ENCODE assay signal across 8 cellular contexts in the genomic region with DNA sequence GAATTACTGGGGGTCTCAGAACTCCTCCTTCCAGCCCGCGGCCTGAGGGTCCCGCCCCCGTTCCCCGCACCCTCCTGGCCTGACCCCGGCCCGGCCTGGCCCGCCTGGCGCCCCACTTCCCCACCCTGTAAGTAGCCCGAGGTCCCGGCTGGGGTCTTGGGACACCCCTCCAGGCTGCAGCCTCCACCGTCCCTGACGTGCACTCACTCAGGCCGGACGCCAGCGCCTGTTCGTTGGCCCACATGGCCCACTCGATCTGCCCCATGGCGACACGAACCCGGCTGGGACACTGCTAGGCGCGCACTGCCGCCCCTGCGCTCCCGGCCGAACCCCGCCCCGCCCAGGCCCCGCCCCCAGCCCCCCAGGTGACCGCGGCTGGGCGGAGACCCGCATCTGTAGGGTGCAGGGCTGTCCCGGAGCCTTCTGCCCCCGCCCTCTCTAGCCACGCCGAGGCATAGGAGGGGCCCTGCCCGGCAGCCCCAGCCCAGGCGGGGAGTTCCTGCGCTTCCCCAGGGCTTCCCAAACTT. TPM values are rescaled to one million over a fixed set of nuclear protein-coding genes. Genes with fewer than 3 reads are reported as not detected.
A peak's percentile ranks its signal among the peaks of the same experiment; 100 is the strongest.
DNase-seq lines count a peak whose midpoint lies in the region; ATAC-seq and TF ChIP-seq lines count a peak whose summit lies in the region.

A gene (minus strand): TSS at position 305 of the 527 bp plus-strand sequence. CDS start 40 bp downstream, at position 265.

- H3K79me2 ChIP-seq in OCI-LY7 (ENCODE audit: insufficient read depth, low read depth, low read length): peaks cover 31% of the 10 kb centered on the region

- H3K27ac Mint-ChIP-seq in activated T-helper 1 cell treated with anti-CD3 and anti-CD28 coated beads, Interleukin-12 subunit alpha, Interleukin-12 subunit beta, Interleukin-2, Interleukin-4 antibody, amounts not matched to agents 30 ng/mL and 10 ng/mL and 1 ng/mL, durations not matched to agents 14 hours and 24 hours and 36 hours: peak within 1 kb of the TSS; percentile 96

- H3K4me1 Mint-ChIP-seq in activated T-helper 1 cell treated with anti-CD3 and anti-CD28 coated beads, Interleukin-12 subunit alpha, Interleukin-12 subunit beta, Interleukin-2, Interleukin-4 antibody, amounts not matched to agents 30 ng/mL and 10 ng/mL and 1 ng/mL, durations not matched to agents 14 hours and 24 hours and 36 hours (ENCODE audit: low read depth): peaks cover 13% of the 10 kb centered on the region

- intact Hi-C loops in OCI-LY7 (cut with micrococcal nuclease; ENCODE audit: unreplicated experiment): loop anchor here (1.0 to 5.0 kb wide), 5 partner anchors 12 to 1006 kb away; a partner anchor contains a TSS
- intact Hi-C loops in activated T-helper 1 cell treated with anti-CD3 and anti-CD28 coated beads, Interleukin-12 subunit alpha, Interleukin-12 subunit beta, Interleukin-2, Interleukin-4 antibody, amounts not matched to agents 30 ng/mL and 10 ng/mL and 1 ng/mL, durations not matched to agents 14 hours and 24 hours and 36 hours (cut with micrococcal nuclease): loop anchor here (1.0 to 2.0 kb wide), 7 partner anchors 12 to 199 kb away; a partner anchor contains a TSS

- no peaks in the 10 kb centered on the region for H3K9me3 Mint-ChIP-seq in activated T-helper 1 cell treated with anti-CD3 and anti-CD28 coated beads, Interleukin-12 subunit alpha, Interleukin-12 subunit beta, Interleukin-2, Interleukin-4 antibody, amounts not matched to agents 30 ng/mL and 10 ng/mL and 1 ng/mL, durations not matched to agents 14 hours and 24 hours and 36 hours

- H3K4me2 ChIP-seq in OCI-LY7 (ENCODE audit: low read length): peak within 1 kb of the TSS; percentile 100

- CTCF ChIA-PET in OCI-LY7 (lab: Charles Lee; ENCODE audit: unreplicated experiment): no interaction called here

- H3K4me1 ChIP-seq in OCI-LY7 (ENCODE audit: insufficient read depth, low read length, poor library complexity, severe bottlenecking) (peaks cover 36% of the 10 kb centered on the region), neutrophil (ENCODE audit: control insufficient read depth in 1 of 2, insufficient read depth in 1 of 2, low read depth in 1 of 2, low read length in 1 of 2) (peaks cover 43 to 49% of the 10 kb centered on the region in 2 experiments), suprapubic skin (peaks cover 26% of the 10 kb centered on the region)

- TF ChIP-seq CTCF in OCI-LY7 (conservative IDR thresholded peaks at IDR 0.05; ENCODE audit: low read length) (no peak), fibroblast of villous mesenchyme (IDR thresholded peaks at IDR 0.05; ENCODE audit: insufficient read depth, low read depth, low read length) (no peak), neutrophil (IDR thresholded peaks at IDR 0.05) (no peak), suprapubic skin (IDR thresholded peaks at IDR 0.05) (no peak)

- no peaks in the 10 kb centered on the region for H3K27me3 ChIP-seq in neutrophil
- no peaks in the 10 kb centered on the region for H3K27me3 ChIP-seq in suprapubic skin

- H3K27me3 Mint-ChIP-seq in activated T-helper 1 cell treated with anti-CD3 and anti-CD28 coated beads, Interleukin-12 subunit alpha, Interleukin-12 subunit beta, Interleukin-2, Interleukin-4 antibody, amounts not matched to agents 30 ng/mL and 10 ng/mL and 1 ng/mL, durations not matched to agents 14 hours and 24 hours and 36 hours (ENCODE audit: insufficient read depth): no peaks in the 10 kb centered on the region

- POLR2A ChIA-PET in OCI-LY7 (lab: Charles Lee): no interaction called here

- H3K4me3 ChIP-seq in OCI-LY7 (ENCODE audit: low read depth, low read length, poor library complexity, severe bottlenecking) (peak within 1 kb of the TSS; percentile 90), fibroblast of villous mesenchyme (ENCODE audit: low read depth, low read length) (peak within 1 kb of the TSS; percentile 84), neutrophil (ENCODE audit: low read depth in 1 of 2, low read length in 1 of 2) (peak within 1 kb of the TSS; percentile 78 to 93), suprapubic skin (peak within 1 kb of the TSS; percentile 56)

- BruUV-seq in OCI-LY7 (replicated peaks; lab: Mats Ljungman, UMichigan): no TSS peak

- TF ChIP-seq POLR2A in suprapubic skin (IDR thresholded peaks at IDR 0.05): no peak

- no peaks in the 10 kb centered on the region for H3K9me2 ChIP-seq in OCI-LY7 (ENCODE audit: insufficient read depth, low read length)

- 0% methylated on average over 7 of the region's 41 CpGs for WGBS in suprapubic skin

- DNase-seq in NCI-H82 (lab: John Stamatoyannopoulos, UW) (peak; percentile 25), NCI-H82 treated with DMSO at 0.1 percent for 48 hours (lab: John Stamatoyannopoulos, UW; ENCODE audit: unreplicated experiment) (no peak), OCI-LY7 (ENCODE audit: low spot score) (peak; percentile 88), fibroblast of villous mesenchyme (ENCODE audit: low read depth) (peak; percentile 60), suprapubic skin (ENCODE audit: low spot score in 2 of 2) (peak in 1 of 2 donors; percentile 78)
- peak; percentile 88 for DNase-seq in activated T-helper 1 cell treated with anti-CD3 and anti-CD28 coated beads, Interleukin-12 subunit alpha, Interleukin-12 subunit beta, Interleukin-2, Interleukin-4 antibody, amounts not matched to agents 30 ng/mL and 10 ng/mL and 1 ng/mL, durations not matched to agents 14 hours and 24 hours and 36 hours (ENCODE audit: low spot score)

- H2AFZ ChIP-seq in OCI-LY7 (ENCODE audit: low read length): no peak within 1 kb of the TSS

- peak within 1 kb of the TSS; percentile 94 for H3K27ac ChIP-seq in OCI-LY7 (ENCODE audit: low read depth, low read length, poor library complexity, severe bottlenecking)
- H3K27ac ChIP-seq in neutrophil: peak within 1 kb of the TSS; percentile 95
- H3K27ac ChIP-seq in suprapubic skin: peak within 1 kb of the TSS; percentile 47

- no peak for TF ChIP-seq EP300 in suprapubic skin (IDR thresholded peaks at IDR 0.05)

- H3K36me3 ChIP-seq in OCI-LY7 (ENCODE audit: insufficient read depth, low read length) (peaks cover 59% of the 10 kb centered on the region), neutrophil (peaks cover 33% of the 10 kb centered on the region), suprapubic skin (peaks cover 27% of the 10 kb centered on the region)

- peak within 1 kb of the TSS; percentile 88 for H3K4me3 Mint-ChIP-seq in activated T-helper 1 cell treated with anti-CD3 and anti-CD28 coated beads, Interleukin-12 subunit alpha, Interleukin-12 subunit beta, Interleukin-2, Interleukin-4 antibody, amounts not matched to agents 30 ng/mL and 10 ng/mL and 1 ng/mL, durations not matched to agents 14 hours and 24 hours and 36 hours

- peak; percentile 66 for ATAC-seq in HG02943 (IDR thresholded peaks at IDR 0.05; ENCODE audit: low read depth, unreplicated experiment)

- H4K20me1 ChIP-seq in OCI-LY7 (ENCODE audit: insufficient read depth, low read length): peaks cover 17% of the 10 kb centered on the region

- no peaks in the 10 kb centered on the region for H3K9me3 ChIP-seq in OCI-LY7 (ENCODE audit: low read length)
- no peaks in the 10 kb centered on the region for H3K9me3 ChIP-seq in neutrophil
- H3K9me3 ChIP-seq in suprapubic skin: no peaks in the 10 kb centered on the region

- peaks cover 16% of the 10 kb centered on the region for H3K36me3 Mint-ChIP-seq in activated T-helper 1 cell treated with anti-CD3 and anti-CD28 coated beads, Interleukin-12 subunit alpha, Interleukin-12 subunit beta, Interleukin-2, Interleukin-4 antibody, amounts not matched to agents 30 ng/mL and 10 ng/mL and 1 ng/mL, durations not matched to agents 14 hours and 24 hours and 36 hours (ENCODE audit: low read depth)

RNA-seq across cellular contexts. Expression of the gene that starts here (rescaled TPM):
- total RNA-seq in OCI-LY7 (2014; rRNA removed; shearing (Covaris generic)): 601 and 647 TPM in 2 replicates
- total RNA-seq in OCI-LY7 (2022) (315 and 359 TPM in 2 replicates), fibroblast of villous mesenchyme (152 and 167 TPM in 2 replicates), suprapubic skin (10 to 100 TPM; 22.4 to 39.1 (median 29.7) TPM)
- total RNA-seq in activated T-helper 1 cell treated with anti-CD3 and anti-CD28 coated beads, Interleukin-12 subunit alpha, Interleukin-12 subunit beta, Interleukin-2, Interleukin-4 antibody, amounts not matched to agents 30 ng/mL and 10 ng/mL and 1 ng/mL, durations not matched to agents 14 hours and 24 hours and 36 hours: 218 and 219 TPM in 2 replicates
